ENCODE assay signal across 1 cellular context in the genomic region with DNA sequence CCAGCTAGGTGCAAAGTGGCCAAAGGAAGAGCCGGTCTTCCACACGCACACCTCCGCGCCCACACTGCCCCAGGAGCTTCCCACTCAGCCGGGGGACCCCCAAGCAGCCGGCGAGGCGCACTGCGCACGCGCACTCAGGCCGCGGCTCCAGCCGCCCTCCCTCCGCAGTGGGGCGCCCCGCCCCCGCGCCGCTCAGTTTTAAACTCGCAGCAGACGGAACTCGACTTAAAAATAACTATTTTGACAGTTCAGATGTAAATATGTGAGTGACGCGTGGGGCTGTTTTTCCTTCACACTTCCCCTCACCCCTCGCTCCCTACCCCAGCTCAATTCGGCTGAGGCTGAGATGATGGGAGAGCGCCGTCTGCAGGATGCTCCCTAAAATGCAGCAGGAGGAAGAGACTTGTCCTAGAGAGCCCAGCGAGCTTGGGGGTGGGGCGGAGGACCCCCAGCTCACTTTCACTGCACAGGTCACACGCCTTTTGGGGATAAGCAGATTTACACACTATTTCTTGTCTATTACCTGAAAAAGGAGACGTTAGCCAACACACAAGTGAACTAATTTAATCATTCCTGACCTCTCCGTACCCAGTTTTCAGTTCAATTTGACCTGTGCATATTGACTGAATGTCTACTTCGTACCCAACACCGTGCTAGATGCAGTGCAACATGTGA.
A peak's percentile ranks its signal among the peaks of the same experiment; 100 is the strongest.
TF ChIP-seq lines count a peak whose summit lies in the region.

No MANE protein-coding gene starts in this region.

TF ChIP-seq in HepG2, 621 proteins besides CTCF, POLR2A, EP300 and RAD21 (continued from another document and continues in another):
- TF ChIP-seq, protein P1, sequence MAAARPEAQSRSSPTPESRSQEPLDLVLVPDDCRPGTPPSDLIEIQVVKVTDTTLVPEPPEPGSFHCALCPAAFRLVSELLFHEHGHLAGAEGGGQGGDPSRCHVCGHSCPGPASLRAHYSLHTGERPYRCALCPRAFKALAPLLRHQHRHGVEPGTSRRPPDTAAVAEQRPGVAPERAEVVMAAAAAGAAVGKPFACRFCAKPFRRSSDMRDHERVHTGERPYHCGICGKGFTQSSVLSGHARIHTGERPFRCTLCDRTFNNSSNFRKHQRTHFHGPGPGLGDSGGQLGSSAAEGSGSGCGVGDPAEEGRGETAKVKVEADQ (CRISPR knock-in tag; IDR thresholded peaks at IDR 0.05; ENCODE audit: borderline replicate concordance): no peak
- no peak for TF ChIP-seq ZNF230 (CRISPR knock-in tag; IDR thresholded peaks at IDR 0.05)
- no peak for TF ChIP-seq ZBTB3 (CRISPR knock-in tag; IDR thresholded peaks at IDR 0.05; ENCODE audit: borderline replicate concordance, low read depth)
- TF ChIP-seq, protein P2, sequence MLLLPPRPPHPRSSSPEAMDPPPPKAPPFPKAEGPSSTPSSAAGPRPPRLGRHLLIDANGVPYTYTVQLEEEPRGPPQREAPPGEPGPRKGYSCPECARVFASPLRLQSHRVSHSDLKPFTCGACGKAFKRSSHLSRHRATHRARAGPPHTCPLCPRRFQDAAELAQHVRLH (CRISPR knock-in tag; IDR thresholded peaks at IDR 0.05; ENCODE audit: borderline replicate concordance, low read depth): no peak
- no peak for TF ChIP-seq ZNF644 (CRISPR knock-in tag; IDR thresholded peaks at IDR 0.05; ENCODE audit: low read depth)
- no peak for TF ChIP-seq FOSL1 (CRISPR knock-in tag; IDR thresholded peaks at IDR 0.05; ENCODE audit: borderline replicate concordance)
- TF ChIP-seq, protein P3, sequence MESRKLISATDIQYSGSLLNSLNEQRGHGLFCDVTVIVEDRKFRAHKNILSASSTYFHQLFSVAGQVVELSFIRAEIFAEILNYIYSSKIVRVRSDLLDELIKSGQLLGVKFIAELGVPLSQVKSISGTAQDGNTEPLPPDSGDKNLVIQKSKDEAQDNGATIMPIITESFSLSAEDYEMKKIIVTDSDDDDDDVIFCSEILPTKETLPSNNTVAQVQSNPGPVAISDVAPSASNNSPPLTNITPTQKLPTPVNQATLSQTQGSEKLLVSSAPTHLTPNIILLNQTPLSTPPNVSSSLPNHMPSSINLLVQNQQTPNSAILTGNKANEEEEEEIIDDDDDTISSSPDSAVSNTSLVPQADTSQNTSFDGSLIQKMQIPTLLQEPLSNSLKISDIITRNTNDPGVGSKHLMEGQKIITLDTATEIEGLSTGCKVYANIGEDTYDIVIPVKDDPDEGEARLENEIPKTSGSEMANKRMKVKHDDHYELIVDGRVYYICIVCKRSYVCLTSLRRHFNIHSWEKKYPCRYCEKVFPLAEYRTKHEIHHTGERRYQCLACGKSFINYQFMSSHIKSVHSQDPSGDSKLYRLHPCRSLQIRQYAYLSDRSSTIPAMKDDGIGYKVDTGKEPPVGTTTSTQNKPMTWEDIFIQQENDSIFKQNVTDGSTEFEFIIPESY (CRISPR knock-in tag; IDR thresholded peaks at IDR 0.05): no peak
- TF ChIP-seq, protein P4, sequence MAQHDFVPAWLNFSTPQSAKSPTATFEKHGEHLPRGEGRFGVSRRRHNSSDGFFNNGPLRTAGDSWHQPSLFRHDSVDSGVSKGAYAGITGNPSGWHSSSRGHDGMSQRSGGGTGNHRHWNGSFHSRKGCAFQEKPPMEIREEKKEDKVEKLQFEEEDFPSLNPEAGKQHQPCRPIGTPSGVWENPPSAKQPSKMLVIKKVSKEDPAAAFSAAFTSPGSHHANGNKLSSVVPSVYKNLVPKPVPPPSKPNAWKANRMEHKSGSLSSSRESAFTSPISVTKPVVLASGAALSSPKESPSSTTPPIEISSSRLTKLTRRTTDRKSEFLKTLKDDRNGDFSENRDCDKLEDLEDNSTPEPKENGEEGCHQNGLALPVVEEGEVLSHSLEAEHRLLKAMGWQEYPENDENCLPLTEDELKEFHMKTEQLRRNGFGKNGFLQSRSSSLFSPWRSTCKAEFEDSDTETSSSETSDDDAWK (CRISPR knock-in tag; IDR thresholded peaks at IDR 0.05): no peak
- no peak for TF ChIP-seq KDM6A (CRISPR knock-in tag; IDR thresholded peaks at IDR 0.05; ENCODE audit: low read depth)
- TF ChIP-seq, protein P5, sequence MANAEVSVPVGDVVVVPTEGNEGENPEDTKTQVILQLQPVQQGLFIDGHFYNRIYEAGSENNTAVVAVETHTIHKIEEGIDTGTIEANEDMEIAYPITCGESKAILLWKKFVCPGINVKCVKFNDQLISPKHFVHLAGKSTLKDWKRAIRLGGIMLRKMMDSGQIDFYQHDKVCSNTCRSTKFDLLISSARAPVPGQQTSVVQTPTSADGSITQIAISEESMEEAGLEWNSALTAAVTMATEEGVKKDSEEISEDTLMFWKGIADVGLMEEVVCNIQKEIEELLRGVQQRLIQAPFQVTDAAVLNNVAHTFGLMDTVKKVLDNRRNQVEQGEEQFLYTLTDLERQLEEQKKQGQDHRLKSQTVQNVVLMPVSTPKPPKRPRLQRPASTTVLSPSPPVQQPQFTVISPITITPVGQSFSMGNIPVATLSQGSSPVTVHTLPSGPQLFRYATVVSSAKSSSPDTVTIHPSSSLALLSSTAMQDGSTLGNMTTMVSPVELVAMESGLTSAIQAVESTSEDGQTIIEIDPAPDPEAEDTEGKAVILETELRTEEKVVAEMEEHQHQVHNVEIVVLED (CRISPR knock-in tag; IDR thresholded peaks at IDR 0.05; ENCODE audit: borderline replicate concordance): no peak
- TF ChIP-seq STAT5B (CRISPR knock-in tag; IDR thresholded peaks at IDR 0.05): no peak
- TF ChIP-seq ZNF343 (CRISPR knock-in tag; IDR thresholded peaks at IDR 0.05): no peak
- peak; percentile 91 for TF ChIP-seq XRCC5 (optimal IDR thresholded peaks at IDR 0.05; ENCODE audit: low read length)
- TF ChIP-seq NKX3-1 (CRISPR knock-in tag; IDR thresholded peaks at IDR 0.05): no peak
- TF ChIP-seq ZNF274 (CRISPR knock-in tag; IDR thresholded peaks at IDR 0.05): no peak
- no peak for TF ChIP-seq ZNF138 (CRISPR knock-in tag; IDR thresholded peaks at IDR 0.05; ENCODE audit: low read depth)
- TF ChIP-seq, protein P6, sequence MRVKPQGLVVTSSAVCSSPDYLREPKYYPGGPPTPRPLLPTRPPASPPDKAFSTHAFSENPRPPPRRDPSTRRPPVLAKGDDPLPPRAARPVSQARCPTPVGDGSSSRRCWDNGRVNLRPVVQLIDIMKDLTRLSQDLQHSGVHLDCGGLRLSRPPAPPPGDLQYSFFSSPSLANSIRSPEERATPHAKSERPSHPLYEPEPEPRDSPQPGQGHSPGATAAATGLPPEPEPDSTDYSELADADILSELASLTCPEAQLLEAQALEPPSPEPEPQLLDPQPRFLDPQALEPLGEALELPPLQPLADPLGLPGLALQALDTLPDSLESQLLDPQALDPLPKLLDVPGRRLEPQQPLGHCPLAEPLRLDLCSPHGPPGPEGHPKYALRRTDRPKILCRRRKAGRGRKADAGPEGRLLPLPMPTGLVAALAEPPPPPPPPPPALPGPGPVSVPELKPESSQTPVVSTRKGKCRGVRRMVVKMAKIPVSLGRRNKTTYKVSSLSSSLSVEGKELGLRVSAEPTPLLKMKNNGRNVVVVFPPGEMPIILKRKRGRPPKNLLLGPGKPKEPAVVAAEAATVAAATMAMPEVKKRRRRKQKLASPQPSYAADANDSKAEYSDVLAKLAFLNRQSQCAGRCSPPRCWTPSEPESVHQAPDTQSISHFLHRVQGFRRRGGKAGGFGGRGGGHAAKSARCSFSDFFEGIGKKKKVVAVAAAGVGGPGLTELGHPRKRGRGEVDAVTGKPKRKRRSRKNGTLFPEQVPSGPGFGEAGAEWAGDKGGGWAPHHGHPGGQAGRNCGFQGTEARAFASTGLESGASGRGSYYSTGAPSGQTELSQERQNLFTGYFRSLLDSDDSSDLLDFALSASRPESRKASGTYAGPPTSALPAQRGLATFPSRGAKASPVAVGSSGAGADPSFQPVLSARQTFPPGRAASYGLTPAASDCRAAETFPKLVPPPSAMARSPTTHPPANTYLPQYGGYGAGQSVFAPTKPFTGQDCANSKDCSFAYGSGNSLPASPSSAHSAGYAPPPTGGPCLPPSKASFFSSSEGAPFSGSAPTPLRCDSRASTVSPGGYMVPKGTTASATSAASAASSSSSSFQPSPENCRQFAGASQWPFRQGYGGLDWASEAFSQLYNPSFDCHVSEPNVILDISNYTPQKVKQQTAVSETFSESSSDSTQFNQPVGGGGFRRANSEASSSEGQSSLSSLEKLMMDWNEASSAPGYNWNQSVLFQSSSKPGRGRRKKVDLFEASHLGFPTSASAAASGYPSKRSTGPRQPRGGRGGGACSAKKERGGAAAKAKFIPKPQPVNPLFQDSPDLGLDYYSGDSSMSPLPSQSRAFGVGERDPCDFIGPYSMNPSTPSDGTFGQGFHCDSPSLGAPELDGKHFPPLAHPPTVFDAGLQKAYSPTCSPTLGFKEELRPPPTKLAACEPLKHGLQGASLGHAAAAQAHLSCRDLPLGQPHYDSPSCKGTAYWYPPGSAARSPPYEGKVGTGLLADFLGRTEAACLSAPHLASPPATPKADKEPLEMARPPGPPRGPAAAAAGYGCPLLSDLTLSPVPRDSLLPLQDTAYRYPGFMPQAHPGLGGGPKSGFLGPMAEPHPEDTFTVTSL (CRISPR knock-in tag; IDR thresholded peaks at IDR 0.05; ENCODE audit: borderline replicate concordance): no peak
- no peak for TF ChIP-seq SAP130 (CRISPR knock-in tag; IDR thresholded peaks at IDR 0.05; ENCODE audit: low read depth)
- TF ChIP-seq CBFB (CRISPR knock-in tag; IDR thresholded peaks at IDR 0.05): no peak
- no peak for TF ChIP-seq ZMAT3 (CRISPR knock-in tag; conservative IDR thresholded peaks at IDR 0.05)
- TF ChIP-seq, protein P7, sequence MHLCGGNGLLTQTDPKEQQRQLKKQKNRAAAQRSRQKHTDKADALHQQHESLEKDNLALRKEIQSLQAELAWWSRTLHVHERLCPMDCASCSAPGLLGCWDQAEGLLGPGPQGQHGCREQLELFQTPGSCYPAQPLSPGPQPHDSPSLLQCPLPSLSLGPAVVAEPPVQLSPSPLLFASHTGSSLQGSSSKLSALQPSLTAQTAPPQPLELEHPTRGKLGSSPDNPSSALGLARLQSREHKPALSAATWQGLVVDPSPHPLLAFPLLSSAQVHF (CRISPR knock-in tag; IDR thresholded peaks at IDR 0.05): no peak
- no peak for TF ChIP-seq PHF5A (CRISPR knock-in tag; IDR thresholded peaks at IDR 0.05; ENCODE audit: low read depth, unreplicated experiment)
- TF ChIP-seq DNMT1 (CRISPR knock-in tag; IDR thresholded peaks at IDR 0.05): no peak
- TF ChIP-seq ZSCAN30 (CRISPR knock-in tag; IDR thresholded peaks at IDR 0.05): no peak
- TF ChIP-seq GPN1 (CRISPR knock-in tag; IDR thresholded peaks at IDR 0.05; ENCODE audit: borderline replicate concordance): no peak
- 0 out of 2 replicates have a peak, but pooled peaks have one; percentile 38 for TF ChIP-seq TGIF2 (CRISPR knock-in tag; IDR thresholded peaks at IDR 0.05)
- TF ChIP-seq, protein P8, sequence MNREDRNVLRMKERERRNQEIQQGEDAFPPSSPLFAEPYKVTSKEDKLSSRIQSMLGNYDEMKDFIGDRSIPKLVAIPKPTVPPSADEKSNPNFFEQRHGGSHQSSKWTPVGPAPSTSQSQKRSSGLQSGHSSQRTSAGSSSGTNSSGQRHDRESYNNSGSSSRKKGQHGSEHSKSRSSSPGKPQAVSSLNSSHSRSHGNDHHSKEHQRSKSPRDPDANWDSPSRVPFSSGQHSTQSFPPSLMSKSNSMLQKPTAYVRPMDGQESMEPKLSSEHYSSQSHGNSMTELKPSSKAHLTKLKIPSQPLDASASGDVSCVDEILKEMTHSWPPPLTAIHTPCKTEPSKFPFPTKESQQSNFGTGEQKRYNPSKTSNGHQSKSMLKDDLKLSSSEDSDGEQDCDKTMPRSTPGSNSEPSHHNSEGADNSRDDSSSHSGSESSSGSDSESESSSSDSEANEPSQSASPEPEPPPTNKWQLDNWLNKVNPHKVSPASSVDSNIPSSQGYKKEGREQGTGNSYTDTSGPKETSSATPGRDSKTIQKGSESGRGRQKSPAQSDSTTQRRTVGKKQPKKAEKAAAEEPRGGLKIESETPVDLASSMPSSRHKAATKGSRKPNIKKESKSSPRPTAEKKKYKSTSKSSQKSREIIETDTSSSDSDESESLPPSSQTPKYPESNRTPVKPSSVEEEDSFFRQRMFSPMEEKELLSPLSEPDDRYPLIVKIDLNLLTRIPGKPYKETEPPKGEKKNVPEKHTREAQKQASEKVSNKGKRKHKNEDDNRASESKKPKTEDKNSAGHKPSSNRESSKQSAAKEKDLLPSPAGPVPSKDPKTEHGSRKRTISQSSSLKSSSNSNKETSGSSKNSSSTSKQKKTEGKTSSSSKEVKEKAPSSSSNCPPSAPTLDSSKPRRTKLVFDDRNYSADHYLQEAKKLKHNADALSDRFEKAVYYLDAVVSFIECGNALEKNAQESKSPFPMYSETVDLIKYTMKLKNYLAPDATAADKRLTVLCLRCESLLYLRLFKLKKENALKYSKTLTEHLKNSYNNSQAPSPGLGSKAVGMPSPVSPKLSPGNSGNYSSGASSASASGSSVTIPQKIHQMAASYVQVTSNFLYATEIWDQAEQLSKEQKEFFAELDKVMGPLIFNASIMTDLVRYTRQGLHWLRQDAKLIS (CRISPR knock-in tag; IDR thresholded peaks at IDR 0.05): no peak
- TF ChIP-seq, protein P9, sequence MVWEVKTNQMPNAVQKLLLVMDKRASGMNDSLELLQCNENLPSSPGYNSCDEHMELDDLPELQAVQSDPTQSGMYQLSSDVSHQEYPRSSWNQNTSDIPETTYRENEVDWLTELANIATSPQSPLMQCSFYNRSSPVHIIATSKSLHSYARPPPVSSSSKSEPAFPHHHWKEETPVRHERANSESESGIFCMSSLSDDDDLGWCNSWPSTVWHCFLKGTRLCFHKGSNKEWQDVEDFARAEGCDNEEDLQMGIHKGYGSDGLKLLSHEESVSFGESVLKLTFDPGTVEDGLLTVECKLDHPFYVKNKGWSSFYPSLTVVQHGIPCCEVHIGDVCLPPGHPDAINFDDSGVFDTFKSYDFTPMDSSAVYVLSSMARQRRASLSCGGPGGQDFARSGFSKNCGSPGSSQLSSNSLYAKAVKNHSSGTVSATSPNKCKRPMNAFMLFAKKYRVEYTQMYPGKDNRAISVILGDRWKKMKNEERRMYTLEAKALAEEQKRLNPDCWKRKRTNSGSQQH (CRISPR knock-in tag; IDR thresholded peaks at IDR 0.05; ENCODE audit: low read depth): no peak
- no peak for TF ChIP-seq ZBTB20 (CRISPR knock-in tag; IDR thresholded peaks at IDR 0.05; ENCODE audit: borderline replicate concordance, low read depth)
- TF ChIP-seq ZNF569 (CRISPR knock-in tag; IDR thresholded peaks at IDR 0.05; ENCODE audit: borderline replicate concordance): no peak
- 0 out of 2 replicates have a peak, but pooled peaks have one; percentile 20 for TF ChIP-seq FOSL2 (CRISPR knock-in tag; IDR thresholded peaks at IDR 0.05)
- TF ChIP-seq ZNF547 (CRISPR knock-in tag; IDR thresholded peaks at IDR 0.05): no peak
- TF ChIP-seq NRL (CRISPR knock-in tag; IDR thresholded peaks at IDR 0.05; ENCODE audit: borderline replicate concordance): 0 out of 2 replicates have a peak, but pooled peaks have one; percentile 27
- TF ChIP-seq, protein P10, sequence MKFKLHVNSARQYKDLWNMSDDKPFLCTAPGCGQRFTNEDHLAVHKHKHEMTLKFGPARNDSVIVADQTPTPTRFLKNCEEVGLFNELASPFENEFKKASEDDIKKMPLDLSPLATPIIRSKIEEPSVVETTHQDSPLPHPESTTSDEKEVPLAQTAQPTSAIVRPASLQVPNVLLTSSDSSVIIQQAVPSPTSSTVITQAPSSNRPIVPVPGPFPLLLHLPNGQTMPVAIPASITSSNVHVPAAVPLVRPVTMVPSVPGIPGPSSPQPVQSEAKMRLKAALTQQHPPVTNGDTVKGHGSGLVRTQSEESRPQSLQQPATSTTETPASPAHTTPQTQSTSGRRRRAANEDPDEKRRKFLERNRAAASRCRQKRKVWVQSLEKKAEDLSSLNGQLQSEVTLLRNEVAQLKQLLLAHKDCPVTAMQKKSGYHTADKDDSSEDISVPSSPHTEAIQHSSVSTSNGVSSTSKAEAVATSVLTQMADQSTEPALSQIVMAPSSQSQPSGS (CRISPR knock-in tag; IDR thresholded peaks at IDR 0.05): no peak
- TF ChIP-seq ZNF354B (CRISPR knock-in tag; IDR thresholded peaks at IDR 0.05): no peak
- TF ChIP-seq MTF2 (CRISPR knock-in tag; IDR thresholded peaks at IDR 0.05; ENCODE audit: borderline replicate concordance): no peak
- 0 out of 2 replicates have a peak, but pooled peaks have one; percentile 29 for TF ChIP-seq ZNF501 (CRISPR knock-in tag; IDR thresholded peaks at IDR 0.05)
- TF ChIP-seq KLF6 (CRISPR knock-in tag; IDR thresholded peaks at IDR 0.05): no peak
- no peak for TF ChIP-seq CEBPG (CRISPR knock-in tag; IDR thresholded peaks at IDR 0.05)
